Comparison of ENCODE assay signal across 9 cellular contexts in the genomic region with DNA sequence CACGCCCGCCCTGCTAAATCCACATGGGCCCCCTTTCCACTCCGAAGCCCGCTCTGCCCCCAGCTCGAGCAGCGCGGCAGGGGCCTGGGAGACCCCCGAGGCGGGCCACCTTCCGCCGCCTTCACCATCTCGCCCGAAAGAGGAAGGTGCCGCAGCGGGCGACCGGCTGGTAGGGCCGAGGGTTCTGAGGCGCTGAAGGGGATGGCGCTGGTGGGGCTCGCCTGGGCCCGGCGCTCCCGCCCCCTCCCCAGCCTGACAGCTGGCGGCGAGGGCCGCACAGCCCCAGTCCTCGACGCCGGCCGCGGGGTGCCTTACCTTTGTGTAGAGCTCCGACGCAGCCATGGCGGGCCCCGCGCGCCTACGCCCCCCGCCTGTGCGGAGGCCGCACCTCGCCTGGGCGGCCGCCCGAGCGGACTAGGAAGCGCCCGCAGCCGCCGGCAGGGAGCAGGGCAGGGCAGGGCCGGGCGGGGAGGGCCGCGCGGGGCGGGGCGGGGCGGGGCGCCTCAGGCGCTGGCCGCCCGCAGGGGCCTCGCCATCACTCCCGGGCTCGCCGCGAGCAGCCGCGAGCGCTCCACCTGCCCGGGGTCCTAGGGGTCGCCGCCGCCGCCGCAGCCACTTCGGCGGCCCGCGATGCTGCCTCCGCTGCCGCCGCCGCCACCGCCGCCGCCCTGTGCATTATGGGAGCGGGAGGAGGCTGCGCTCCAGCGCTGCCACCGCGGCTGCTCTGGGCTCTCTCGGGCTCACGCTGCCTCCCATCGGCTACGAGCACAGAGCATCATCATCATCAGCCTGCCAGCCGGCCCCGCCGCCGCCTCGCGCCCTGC. TPM values are rescaled to one million over a fixed set of nuclear protein-coding genes. Genes with fewer than 3 reads are reported as not detected.
A peak's percentile ranks its signal among the peaks of the same experiment; 100 is the strongest.
DNase-seq lines count a peak whose midpoint lies in the region; ATAC-seq, FAIRE-seq and TF ChIP-seq lines count a peak whose summit lies in the region.
"Had no signal": no experiment of that assay in that cellular context is flagged by ENCODE, and none has a peak within 500 bp of the region (broad histone marks: within the 10 kb centered on the region; RNA-seq: fewer than 3 reads in every experiment).

A gene (minus strand): TSS at position 416 of the 824 bp plus-strand sequence. CDS start 74 bp downstream, at position 342.

- BruUV-seq in A673 (replicated peaks; lab: Mats Ljungman, UMichigan) (no TSS peak), HepG2 (replicated peaks; lab: Mats Ljungman, UMichigan) (no TSS peak)

- H3K4me1 ChIP-seq in A673 (ENCODE audit: insufficient read depth, low read length, poor library complexity, severe bottlenecking), result peaks cover 4% of the 10 kb centered on the region
- peaks cover 23% of the 10 kb centered on the region for H3K4me1 ChIP-seq in HepG2 (ENCODE audit: insufficient read depth, low read length)

- H3K4me3 ChIP-seq in A673 (ENCODE audit: low read depth, low read length, poor library complexity, severe bottlenecking) (peak within 1 kb of the TSS; percentile 67), coronary artery (peak within 1 kb of the TSS; percentile 92), HepG2 (replicated peaks in 1 of 3; ENCODE audit: insufficient read depth in 1 of 3, low read depth in 2 of 3, low read length in 3 of 3) (peak within 1 kb of the TSS; percentile 71 to 78 (median 76); a peak in 5 of 6 replicates)

- H3K36me3 ChIP-seq in A673 (ENCODE audit: insufficient read depth, low read length, poor library complexity, severe bottlenecking), result no peaks in the 10 kb centered on the region
- H3K36me3 ChIP-seq in HepG2 (replicated peaks in 1 of 2; ENCODE audit: control insufficient read depth in 1 of 2, insufficient read depth in 2 of 2, low read length in 2 of 2), result no peaks in the 10 kb centered on the region

- peaks cover 33% of the 10 kb centered on the region for H3K27me3 ChIP-seq in A673 (replicated peaks; ENCODE audit: insufficient read depth, low read depth, low read length, poor library complexity)
- H3K27me3 ChIP-seq in HepG2 (ENCODE audit: control insufficient read depth in 1 of 2, insufficient read depth in 2 of 2, low read length in 2 of 2), result peaks cover 3 to 42% of the 10 kb centered on the region in 2 experiments; a peak in 4 of 5 replicates

- in situ Hi-C loops in HepG2 (cut with HindIII; ENCODE audit: extremely low pct_ligation_motif_present, low pct_unique_long_range_greater_than_20kb), result no loop called here

- TF ChIP-seq CTCF in A673 (conservative IDR thresholded peaks at IDR 0.05; ENCODE audit: low read depth, low read length) (no peak; the same call in 1 of the 2 replicates), coronary artery (IDR thresholded peaks at IDR 0.05) (no peak), HepG2 (CRISPR knock-in tag; IDR thresholded peaks at IDR 0.05) (0 out of 2 replicates have a peak, but pooled peaks have one; percentile 23)

- POLR2A ChIA-PET in A673 (lab: Charles Lee; ENCODE audit: low non-redundant PET), result no interaction called here
- POLR2A ChIA-PET in HepG2 (lab: Yijun Ruan, JAX), result interaction anchor here (1.0 kb wide), 1 partner anchor 41 kb away, joined by 4 read pairs; no protein-coding TSS in a partner anchor

- FAIRE-seq in HepG2 (lab: Jason Lieb, UNC), result no peak
- FAIRE-seq: TTC549 had no signal

- WGBS in HepG2 (ENCODE audit: low lambda C conversion rate), result 0% methylated on average over 12 of the region's 103 CpGs

- no peak for TF ChIP-seq POLR2A in HepG2 (IDR thresholded peaks at IDR 0.05; ENCODE audit: insufficient read depth in 1 of 2, low read depth in 2 of 2, low read length in 2 of 2)

- CTCF ChIA-PET in A673 (lab: Charles Lee), result interaction anchor here (0.6 kb wide), 1 partner anchor 146 kb away, joined by 3 read pairs; no protein-coding TSS in a partner anchor
- CTCF ChIA-PET in HepG2 (lab: Yijun Ruan, JAX; ENCODE audit: low intra/inter-chr PET ratio, low total read pairs), result no interaction called here

- peak within 1 kb of the TSS; percentile 92 for H3K4me2 ChIP-seq in HepG2 (ENCODE audit: low read depth, low read length)

- H3K9me3 ChIP-seq in A673 (ENCODE audit: low read depth, low read length, poor library complexity, severe bottlenecking), result no peaks in the 10 kb centered on the region
- H3K9me3 ChIP-seq in HepG2 (ENCODE audit: low read length), result no peaks in the 10 kb centered on the region

- H3K79me2 ChIP-seq in HepG2 (ENCODE audit: insufficient read depth, low read length), result no peaks in the 10 kb centered on the region

- TF ChIP-seq EP300 in HepG2 (IDR thresholded peaks at IDR 0.05; ENCODE audit: low read depth in 2 of 2, low read length in 2 of 2), result no peak
- TF ChIP-seq EP300 in HepG2 (CRISPR knock-in tag; IDR thresholded peaks at IDR 0.05; ENCODE audit: borderline replicate concordance), result no peak

- ATAC-seq in GM18511 (IDR thresholded peaks at IDR 0.05; ENCODE audit: unreplicated experiment) (peak; percentile 84), HG02981 (IDR thresholded peaks at IDR 0.05; ENCODE audit: unreplicated experiment) (peak; percentile 77), HepG2 (peak; percentile 95)

- peak within 1 kb of the TSS; percentile 39 for H2AFZ ChIP-seq in HepG2 (ENCODE audit: low read length)

- no peaks in the 10 kb centered on the region for H4K20me1 ChIP-seq in HepG2 (ENCODE audit: insufficient read depth, low read length)

- intact Hi-C loops in A673 (cut with micrococcal nuclease; ENCODE audit: unreplicated experiment) (loop anchor here (5.0 kb wide), 1 partner anchor 196 kb away; no protein-coding TSS in a partner anchor), HepG2 (cut with micrococcal nuclease; ENCODE audit: unreplicated experiment) (loop anchor here (10.0 kb wide), 2 partner anchors 146 to 206 kb away; a partner anchor contains a TSS)

- 0 out of 2 replicates have a peak, but pooled peaks have one; percentile 23 for TF ChIP-seq RAD21 in HepG2 (CRISPR knock-in tag; IDR thresholded peaks at IDR 0.05)

- peak within 1 kb of the TSS; percentile 56; the same call in 1 of the 2 replicates for H3K9ac ChIP-seq in HepG2 (ENCODE audit: insufficient read depth, low read depth, low read length)

- H3K27ac ChIP-seq in A673 (ENCODE audit: low read depth, low read length, poor library complexity, severe bottlenecking), result no peak within 1 kb of the TSS
- H3K27ac ChIP-seq in coronary artery, result peak within 1 kb of the TSS; percentile 80 to 92
- H3K27ac ChIP-seq in HepG2 (ENCODE audit: extremely low read length, insufficient read depth, low read length), result no peak within 1 kb of the TSS

- peak; percentile 74 for DNase-seq in A673 (ENCODE audit: low spot score)
- peak; percentile 15 for DNase-seq in NCI-H2196 treated with DMSO at 0.1 percent for 48 hours (lab: John Stamatoyannopoulos, UW; ENCODE audit: unreplicated experiment)
- DNase-seq in activated CD4-positive, alpha-beta T cell treated with anti-CD3 and anti-CD28 coated beads for 48 hours, result peak; percentile 83
- DNase-seq in coronary artery (ENCODE audit: low spot score), result peak; percentile 83
- DNase-seq in HepG2 (ENCODE audit: low spot score), result peak; percentile 15
- peak; percentile 81 for DNase-seq in stimulated activated CD4-positive, alpha-beta T cell treated with anti-CD3 and anti-CD28 coated beads, Interleukin-4, amount 100 ng/mL, for 1 hour

TF ChIP-seq in HepG2, 621 proteins besides CTCF, POLR2A, EP300 and RAD21 (continues in another document):
- TF ChIP-seq, protein P1, sequence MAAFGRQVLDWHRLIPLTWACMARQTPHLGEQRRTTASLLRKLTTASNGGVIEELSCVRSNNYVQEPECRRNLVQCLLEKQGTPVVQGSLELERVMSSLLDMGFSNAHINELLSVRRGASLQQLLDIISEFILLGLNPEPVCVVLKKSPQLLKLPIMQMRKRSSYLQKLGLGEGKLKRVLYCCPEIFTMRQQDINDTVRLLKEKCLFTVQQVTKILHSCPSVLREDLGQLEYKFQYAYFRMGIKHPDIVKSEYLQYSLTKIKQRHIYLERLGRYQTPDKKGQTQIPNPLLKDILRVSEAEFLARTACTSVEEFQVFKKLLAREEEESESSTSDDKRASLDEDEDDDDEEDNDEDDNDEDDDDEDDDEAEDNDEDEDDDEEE (CRISPR knock-in tag; IDR thresholded peaks at IDR 0.05), result no peak
- TF ChIP-seq YY1 (IDR thresholded peaks at IDR 0.05; ENCODE audit: insufficient read depth, insufficient replicate concordance, low read depth, low read length), result peak; percentile 43
- TF ChIP-seq, protein P2, sequence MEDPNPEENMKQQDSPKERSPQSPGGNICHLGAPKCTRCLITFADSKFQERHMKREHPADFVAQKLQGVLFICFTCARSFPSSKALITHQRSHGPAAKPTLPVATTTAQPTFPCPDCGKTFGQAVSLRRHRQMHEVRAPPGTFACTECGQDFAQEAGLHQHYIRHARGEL (CRISPR knock-in tag; IDR thresholded peaks at IDR 0.05), result no peak

RNA-seq across cellular contexts. Expression of the gene that starts here (rescaled TPM):
- total RNA-seq in A673 (2021), result 16.8 and 20.9 TPM in 2 replicates
- 4.8 and 9.4 TPM in 2 replicates for total RNA-seq in HepG2 (2016; rRNA removed; fragmentation: Illumina TruSeq; extraction: Trizol)
- 0.91 and 1.9 TPM in 2 replicates for total RNA-seq in HepG2 (2016; cell fraction: cytosol; rRNA removed; fragmentation: Illumina TruSeq; extraction: Trizol; ENCODE audit: low read depth)
- total RNA-seq in HepG2 (2016; cell fraction: insoluble cytoplasmic fraction; rRNA removed; fragmentation: Illumina TruSeq; extraction: Trizol), result 4.2 and 6.7 TPM in 2 replicates
- total RNA-seq in HepG2 (2016; cell fraction: membrane; rRNA removed; fragmentation: Illumina TruSeq; extraction: Trizol), result 3.0 and 3.6 TPM in 2 replicates
- total RNA-seq in HepG2 (2016; cell fraction: nucleus; rRNA removed; fragmentation: Illumina TruSeq; extraction: Trizol), result 4.6 and 5.9 TPM in 2 replicates
- 2.7 and 2.8 TPM in 2 replicates for polyA plus RNA-seq in HepG2 (2011; rRNA removed)
- polyA plus RNA-seq in HepG2 (2011; cell fraction: cytosol; rRNA removed), result 2.1 and 2.8 TPM in 2 replicates
- polyA plus RNA-seq in HepG2 (2011; cell fraction: nucleus; rRNA removed), result 2.8 and 3.8 TPM in 2 replicates
- polyA plus RNA-seq in HepG2 (2012), result 1.3 and 1.5 TPM in 2 replicates
- 0.27 and 0.34 TPM in 2 replicates for polyA plus RNA-seq in HepG2 (2016; cell fraction: cytosol; fragmentation: Illumina TruSeq; extraction: Trizol; ENCODE audit: low read depth)
- polyA plus RNA-seq in HepG2 (2016; cell fraction: insoluble cytoplasmic fraction; fragmentation: Illumina TruSeq; extraction: Trizol; ENCODE audit: low read depth), result 3.4 and 4.6 TPM in 2 replicates
- 0.93 and 1.1 TPM in 2 replicates for polyA plus RNA-seq in HepG2 (2016; cell fraction: membrane; fragmentation: Illumina TruSeq; extraction: Trizol; ENCODE audit: low read depth)
- 4.0 and 5.1 TPM in 2 replicates for polyA plus RNA-seq in HepG2 (2016; cell fraction: nucleus; fragmentation: Illumina TruSeq; extraction: Trizol; ENCODE audit: insufficient read depth, low read depth)
- 9.6 and 27.2 TPM in 2 replicates for polyA minus RNA-seq in HepG2 (2011; rRNA and poly(A)+ RNA removed; ENCODE audit: low replicate concordance)
- polyA minus RNA-seq in HepG2 (2011; cell fraction: cytosol; rRNA and poly(A)+ RNA removed), result 2.6 and 5.5 TPM in 2 replicates
- polyA minus RNA-seq in HepG2 (2011; cell fraction: nucleus; rRNA and poly(A)+ RNA removed), result 5.7 and 8.0 TPM in 2 replicates

Comparison
In these comparisons a context has a peak if more than half of its experiments do, and no peak if none do; other contexts are left out.
1. DNase-seq: peak in every context shown above with its lines; median percentile 83 in activated CD4-positive, alpha-beta T cell treated with anti-CD3 and anti-CD28 coated beads for 48 hours; 83 in coronary artery; 81 in stimulated activated CD4-positive, alpha-beta T cell treated with anti-CD3 and anti-CD28 coated beads, Interleukin-4, amount 100 ng/mL, for 1 hour; 74 in A673; 15 in NCI-H2196 treated with DMSO at 0.1 percent for 48 hours; 15 in HepG2.
2. H3K27ac ChIP-seq: peak in coronary artery (2 of 2); none in A673 (single experiment) and HepG2 (single experiment).
3. Peak in every context shown above with its lines, with median percentiles within 50 percentile points of each other: H3K4me3 ChIP-seq and ATAC-seq.